Comparison of ENCODE assay signal across 8 cellular contexts in genomic region chr16:89925596-89926079, GRCh38. TPM values are rescaled to one million over a fixed set of nuclear protein-coding genes. Genes with fewer than 3 reads are reported as not detected.
DNase-seq lines count a peak whose midpoint lies in the region; ATAC-seq and TF ChIP-seq lines count a peak whose summit lies in the region.

No MANE protein-coding gene starts in this region.

- DNase-seq in ELR (ENCODE audit: low read depth) (peak; percentile 68), omental fat pad (ENCODE audit: low spot score) (no peak), RPMI8226 (no peak)
- DNase-seq in activated CD4-positive, alpha-beta T cell treated with anti-CD3 and anti-CD28 coated beads for 1 hour = no peak

- peak overlapping the region; percentile 38; the same call in 1 of the 2 replicates for H3K9ac ChIP-seq in HUES64 (ENCODE audit: low read depth, low read length)

- H3K27me3 ChIP-seq in HUES64 (ENCODE audit: insufficient read depth, low read length) (no peaks in the 10 kb centered on the region; the same call in 1 of the 2 replicates), ectodermal cell (ENCODE audit: control insufficient read depth, insufficient read depth, low read length, poor library complexity, severe bottlenecking) (peaks cover 16% of the 10 kb centered on the region)

- H3K9me3 ChIP-seq in HUES64 (ENCODE audit: insufficient read depth, low read depth, low read length) (no peaks in the 10 kb centered on the region), ectodermal cell (ENCODE audit: control insufficient read depth, low read length) (no peaks in the 10 kb centered on the region)

- peak overlapping the region; percentile 73 for H3K4me3 ChIP-seq in HUES64 (ENCODE audit: low read length)
- peak overlapping the region; percentile 54 for H3K4me3 ChIP-seq in ectodermal cell (ENCODE audit: insufficient read depth, low read depth, low read length)

- TF ChIP-seq CTCF in omental fat pad (IDR thresholded peaks at IDR 0.05) = no peak

- H3K4me1 ChIP-seq in HUES64 (ENCODE audit: insufficient read depth, low read length) (peaks cover 14% of the 10 kb centered on the region; the same call in 1 of the 2 replicates), ectodermal cell (ENCODE audit: control insufficient read depth, insufficient read depth, low read length) (peaks cover 21% of the 10 kb centered on the region)

- H3K36me3 ChIP-seq in HUES64 (ENCODE audit: insufficient read depth, low read length) = peaks cover 21% of the 10 kb centered on the region; the same call in 1 of the 2 replicates
- no peaks in the 10 kb centered on the region for H3K36me3 ChIP-seq in ectodermal cell (ENCODE audit: control insufficient read depth, insufficient read depth, low read length)

- H3K27ac ChIP-seq in HUES64 (ENCODE audit: low read depth, low read length) (no peak overlapping the region), ectodermal cell (ENCODE audit: insufficient read depth, low read depth, low read length, poor library complexity, severe bottlenecking) (peak overlapping the region; percentile 48)

- 2% methylated on average over 42 of the region's 42 CpGs for WGBS in HUES64
- WGBS in ectodermal cell, 2 experiments = 1% methylated on average over 42 of the region's 42 CpGs

- ATAC-seq in omental fat pad (ENCODE audit: low FRiP score) (peak; percentile 1), HG03439 (IDR thresholded peaks at IDR 0.05; ENCODE audit: unreplicated experiment) (no peak)
- ATAC-seq in activated CD4-positive, CD25-positive, alpha-beta regulatory T cell treated with anti-CD3 and anti-CD28 coated beads, Interleukin-2, amount 50 U/mL, for 24 hours = no peak

RNA-seq across cellular contexts. Expression of gene TUBB3, which starts 2.5 kb away (rescaled TPM):
- 149 TPM for polyA plus RNA-seq in HUES64 (2013, experiment 1 of 2)
- 134 TPM for polyA plus RNA-seq in HUES64 (2013, experiment 2 of 2)
- polyA plus RNA-seq in ectodermal cell (2013, experiment 1 of 4) = 117 TPM
- polyA plus RNA-seq in ectodermal cell (2013, experiment 2 of 4) = 106 TPM
- 115 TPM for polyA plus RNA-seq in ectodermal cell (2013, experiment 3 of 4)
- 130 TPM for polyA plus RNA-seq in ectodermal cell (2013, experiment 4 of 4)
- 10 to 100 TPM in 2 of 4 donors, 1 to 10 TPM in 2; 2.8 to 34.9 (median 10.5) TPM for total RNA-seq in omental fat pad

RNA-seq across cellular contexts. Expression of gene MC1R, which starts 7.0 kb away (rescaled TPM):
- 1.3 TPM for polyA plus RNA-seq in HUES64 (2013, experiment 1 of 2)
- 1.6 TPM for polyA plus RNA-seq in HUES64 (2013, experiment 2 of 2)
- 4.6 TPM for polyA plus RNA-seq in ectodermal cell (2013, experiment 1 of 4)
- 4.9 TPM for polyA plus RNA-seq in ectodermal cell (2013, experiment 2 of 4)
- polyA plus RNA-seq in ectodermal cell (2013, experiment 3 of 4) = 3.5 TPM
- polyA plus RNA-seq in ectodermal cell (2013, experiment 4 of 4) = 4.0 TPM
- total RNA-seq in omental fat pad = 1 to 10 TPM; 2.5 to 7.4 (median 6.0) TPM

RNA-seq across cellular contexts. Expression of gene DEF8, which starts 22.9 kb away (rescaled TPM):
- polyA plus RNA-seq in HUES64 (2013, experiment 1 of 2) = 39.1 TPM
- 38.0 TPM for polyA plus RNA-seq in HUES64 (2013, experiment 2 of 2)
- 78.2 TPM for polyA plus RNA-seq in ectodermal cell (2013, experiment 1 of 4)
- 64.8 TPM for polyA plus RNA-seq in ectodermal cell (2013, experiment 2 of 4)
- 65.7 TPM for polyA plus RNA-seq in ectodermal cell (2013, experiment 3 of 4)
- polyA plus RNA-seq in ectodermal cell (2013, experiment 4 of 4) = 59.7 TPM
- 10 to 100 TPM; 57.2 to 94.4 (median 80.6) TPM for total RNA-seq in omental fat pad

RNA-seq across cellular contexts. Expression of gene TCF25, which starts 52.2 kb away (rescaled TPM):
- 77.0 TPM for polyA plus RNA-seq in HUES64 (2013, experiment 1 of 2)
- 77.0 TPM for polyA plus RNA-seq in HUES64 (2013, experiment 2 of 2)
- 179 TPM for polyA plus RNA-seq in ectodermal cell (2013, experiment 1 of 4)
- polyA plus RNA-seq in ectodermal cell (2013, experiment 2 of 4) = 168 TPM
- polyA plus RNA-seq in ectodermal cell (2013, experiment 3 of 4) = 132 TPM
- 139 TPM for polyA plus RNA-seq in ectodermal cell (2013, experiment 4 of 4)
- total RNA-seq in omental fat pad = 100 to 1,000 TPM; 123 to 202 (median 160) TPM
